ENCODE assay signal across 15 cellular contexts in genomic region chr11:2375341-2375853, GRCh38. TPM values are rescaled to one million over a fixed set of nuclear protein-coding genes. Genes with fewer than 3 reads are reported as not detected.
A peak's percentile ranks its signal among the peaks of the same experiment; 100 is the strongest.
DNase-seq lines count a peak whose midpoint lies in the region; ATAC-seq and TF ChIP-seq lines count a peak whose summit lies in the region.
"Had no signal": no experiment of that assay in that cellular context is flagged by ENCODE, and none has a peak within 500 bp of the region (broad histone marks: within the 10 kb centered on the region; RNA-seq: fewer than 3 reads in every experiment).

No MANE protein-coding gene starts in this region.

- H3K9me3 Mint-ChIP-seq in activated naive CD4-positive, alpha-beta T cell treated with anti-CD3 and anti-CD28 coated beads, Interleukin-2, amount 50 U/mL, for 24 hours: no peaks in the 10 kb centered on the region
- H3K9me3 Mint-ChIP-seq in activated naive CD4-positive, alpha-beta T cell treated with anti-CD3 and anti-CD28 coated beads, Interleukin-2, amount 50 U/mL, for 72 hours: no peaks in the 10 kb centered on the region
- no peaks in the 10 kb centered on the region for H3K9me3 Mint-ChIP-seq in endothelial cell (ENCODE audit: unreplicated experiment)

- peaks cover 8% of the 10 kb centered on the region for H3K79me1 ChIP-seq in mesendoderm (ENCODE audit: low read length)

- TF ChIP-seq CTCF in endothelial cell (IDR thresholded peaks at IDR 0.05; ENCODE audit: unreplicated experiment): no peak
- no peak for TF ChIP-seq CTCF in smooth muscle cell (IDR thresholded peaks at IDR 0.05; ENCODE audit: borderline replicate concordance, insufficient read depth, poor library complexity, severe bottlenecking)

- no peak overlapping the region for H2BK15ac ChIP-seq in mesendoderm (replicated peaks; ENCODE audit: low read depth)

- H3F3A ChIP-seq in smooth muscle cell (ENCODE audit: low read depth): no peaks in the 10 kb centered on the region

- H3K18ac ChIP-seq in mesendoderm (ENCODE audit: low read length): no peak overlapping the region

- H3K9ac ChIP-seq in mesendoderm (ENCODE audit: low read length) (no peak overlapping the region), smooth muscle cell (ENCODE audit: low read depth) (no peak overlapping the region)

- no peak overlapping the region for H2AK5ac ChIP-seq in mesendoderm (ENCODE audit: low read length)

- no peak overlapping the region for H3K4me3 ChIP-seq in mesendoderm (ENCODE audit: low read length)
- H3K4me3 ChIP-seq in smooth muscle cell: no peak overlapping the region
- H3K4me3 ChIP-seq: esophagus muscularis mucosa, mucosa of descending colon, PC-9, thoracic aorta had no signal

- no peak for DNase-seq in activated naive CD4-positive, alpha-beta T cell treated with anti-CD3 and anti-CD28 coated beads, Interleukin-2, amount 50 U/mL, for 72 hours (ENCODE audit: low spot score in 2 of 2)
- no peak for DNase-seq in endothelial cell (ENCODE audit: low spot score)
- peak; percentile 40 for DNase-seq in mesendoderm
- no peak for DNase-seq in HCEC 1CT
- no peak for DNase-seq in smooth muscle cell (lab: John Stamatoyannopoulos, UW; ENCODE audit: unreplicated experiment)
- DNase-seq in foreskin melanocyte: no peak
- DNase-seq: activated CD4-positive, alpha-beta T cell treated with anti-CD3 and anti-CD28 coated beads, Interleukin-2, amount 50 U/mL, for 48 hours; activated naive CD4-positive, alpha-beta T cell; MM.1S; PC-9 had no signal

- no peak overlapping the region for H4K5ac ChIP-seq in mesendoderm (ENCODE audit: low read length)

- no peak overlapping the region for H3K23ac ChIP-seq in mesendoderm (ENCODE audit: low read length)

- H3K4me3 Mint-ChIP-seq in activated naive CD4-positive, alpha-beta T cell treated with anti-CD3 and anti-CD28 coated beads, Interleukin-2, amount 50 U/mL, for 24 hours: peak overlapping the region; percentile 67
- H3K4me3 Mint-ChIP-seq in endothelial cell (ENCODE audit: unreplicated experiment): peak overlapping the region; percentile 85

- H3K4me1 Mint-ChIP-seq in activated naive CD4-positive, alpha-beta T cell treated with anti-CD3 and anti-CD28 coated beads, Interleukin-2, amount 50 U/mL, for 24 hours: peaks cover 14% of the 10 kb centered on the region
- H3K4me1 Mint-ChIP-seq in endothelial cell (ENCODE audit: unreplicated experiment): peaks cover 13% of the 10 kb centered on the region

- no peaks in the 10 kb centered on the region for H3K36me3 ChIP-seq in mesendoderm (ENCODE audit: control insufficient read depth, insufficient read depth, low read length)
- no peaks in the 10 kb centered on the region for H3K36me3 ChIP-seq in smooth muscle cell (ENCODE audit: low read depth)
- H3K36me3 ChIP-seq: esophagus muscularis mucosa, thoracic aorta had no signal

- H3K27ac ChIP-seq in mesendoderm (ENCODE audit: low read depth, low read length) (no peak overlapping the region), smooth muscle cell (ENCODE audit: low read depth) (no peak overlapping the region)
- H3K27ac ChIP-seq: esophagus muscularis mucosa, PC-9, thoracic aorta had no signal

- no peak overlapping the region for H2BK120ac ChIP-seq in mesendoderm (ENCODE audit: low read depth, low read length)

- H3K79me2 ChIP-seq in mesendoderm (ENCODE audit: control insufficient read depth, insufficient read depth, low read length) (peaks cover 26% of the 10 kb centered on the region), smooth muscle cell (ENCODE audit: low read depth) (peaks cover 31% of the 10 kb centered on the region)

- no peaks in the 10 kb centered on the region for H3K36me3 Mint-ChIP-seq in activated naive CD4-positive, alpha-beta T cell treated with anti-CD3 and anti-CD28 coated beads, Interleukin-2, amount 50 U/mL, for 24 hours
- H3K36me3 Mint-ChIP-seq in activated naive CD4-positive, alpha-beta T cell treated with anti-CD3 and anti-CD28 coated beads, Interleukin-2, amount 50 U/mL, for 72 hours: peaks cover 0 to 4% of the 10 kb centered on the region in 2 donors
- H3K36me3 Mint-ChIP-seq in endothelial cell (ENCODE audit: low read depth, unreplicated experiment): peaks cover 12% of the 10 kb centered on the region

- H3K4me1 ChIP-seq in mesendoderm (ENCODE audit: control insufficient read depth, low read depth, low read length) (peaks cover 2% of the 10 kb centered on the region), smooth muscle cell (ENCODE audit: low read depth) (peaks cover 5% of the 10 kb centered on the region)

- WGBS in mesendoderm (ENCODE audit: extremely low coverage, insufficient coverage, low lambda C conversion rate): no CpG with 5 or more reads among the region's 6 CpGs
- WGBS in smooth muscle cell (ENCODE audit: low lambda C conversion rate): 58% methylated on average over 6 of the region's 6 CpGs

- H3K4ac ChIP-seq in mesendoderm (ENCODE audit: low read depth, low read length): no peak overlapping the region

- H3K4me2 ChIP-seq in mesendoderm (ENCODE audit: low read length) (no peak overlapping the region), smooth muscle cell (no peak overlapping the region)
- H3K4me2 ChIP-seq: PC-9 had no signal

- peaks cover 34% of the 10 kb centered on the region for H4K20me1 ChIP-seq in smooth muscle cell (ENCODE audit: low read depth)

- no peak overlapping the region for H3K27ac Mint-ChIP-seq in activated naive CD4-positive, alpha-beta T cell treated with anti-CD3 and anti-CD28 coated beads, Interleukin-2, amount 50 U/mL, for 24 hours
- peak overlapping the region in 1 of 2 donors; percentile 59 for H3K27ac Mint-ChIP-seq in activated naive CD4-positive, alpha-beta T cell treated with anti-CD3 and anti-CD28 coated beads, Interleukin-2, amount 50 U/mL, for 72 hours
- no peak overlapping the region for H3K27ac Mint-ChIP-seq in endothelial cell (ENCODE audit: unreplicated experiment)

- no peak overlapping the region for H2BK5ac ChIP-seq in mesendoderm (ENCODE audit: low read length)

- H3K56ac ChIP-seq in mesendoderm (ENCODE audit: low read length): no peak overlapping the region

- H3K27me3 ChIP-seq in mesendoderm (ENCODE audit: insufficient read depth, low read length, poor library complexity): no peaks in the 10 kb centered on the region
- no peaks in the 10 kb centered on the region for H3K27me3 ChIP-seq in smooth muscle cell (ENCODE audit: low read depth)
- H3K27me3 ChIP-seq: esophagus muscularis mucosa had no signal

- H3K27me3 Mint-ChIP-seq in activated naive CD4-positive, alpha-beta T cell treated with anti-CD3 and anti-CD28 coated beads, Interleukin-2, amount 50 U/mL, for 24 hours: no peaks in the 10 kb centered on the region
- H3K27me3 Mint-ChIP-seq in endothelial cell (ENCODE audit: unreplicated experiment): peaks cover 20% of the 10 kb centered on the region

- H2AFZ ChIP-seq in smooth muscle cell (ENCODE audit: low read depth): no peak overlapping the region
- H2AFZ ChIP-seq: PC-9 had no signal

- no peaks in the 10 kb centered on the region for H3K9me3 ChIP-seq in smooth muscle cell (replicated peaks; ENCODE audit: low read depth)
- H3K9me3 ChIP-seq: esophagus muscularis mucosa, mucosa of descending colon, thoracic aorta had no signal

- no peak for ATAC-seq in activated naive CD4-positive, alpha-beta T cell treated with anti-CD3 and anti-CD28 coated beads, Interleukin-2, amount 50 U/mL, for 72 hours
- no peak for ATAC-seq in GM18907 (IDR thresholded peaks at IDR 0.05; ENCODE audit: unreplicated experiment)

- no peak overlapping the region for H4K8ac ChIP-seq in mesendoderm (ENCODE audit: low read depth, low read length)

RNA-seq across cellular contexts. Expression of gene CD81, which starts 1.7 kb away (rescaled TPM):
- total RNA-seq in activated naive CD4-positive, alpha-beta T cell treated with anti-CD3 and anti-CD28 coated beads, Interleukin-2, amount 50 U/mL, for 72 hours: 100 to 1,000 TPM; 107 to 142 TPM
- total RNA-seq in endothelial cell (ENCODE audit: unreplicated experiment) (424 TPM), smooth muscle cell (191 and 219 TPM in 2 replicates)
- 187 TPM for polyA plus RNA-seq in mesendoderm (2013, experiment 1 of 2)
- polyA plus RNA-seq in mesendoderm (2013, experiment 2 of 2): 191 TPM
- polyA plus RNA-seq in smooth muscle cell: 519 and 543 TPM in 2 replicates

RNA-seq across cellular contexts. Expression of gene TSSC4, which starts 25.2 kb away (rescaled TPM):
- total RNA-seq in activated naive CD4-positive, alpha-beta T cell treated with anti-CD3 and anti-CD28 coated beads, Interleukin-2, amount 50 U/mL, for 72 hours: 10 to 100 TPM; 31.8 to 38.7 TPM
- total RNA-seq in endothelial cell (ENCODE audit: unreplicated experiment): 48.4 TPM
- polyA plus RNA-seq in mesendoderm (2013, experiment 1 of 2): 66.6 TPM
- polyA plus RNA-seq in mesendoderm (2013, experiment 2 of 2): 66.0 TPM
- total RNA-seq in smooth muscle cell: 27.7 and 32.5 TPM in 2 replicates
- polyA plus RNA-seq in smooth muscle cell: 80.2 and 82.3 TPM in 2 replicates
